ENCODE assay signal across 21 cellular contexts in genomic region chrX:47266643-47267042, GRCh38.
"Had no signal": no experiment of that assay in that cellular context is flagged by ENCODE, and none has a peak within 500 bp of the region (broad histone marks: within the 10 kb centered on the region; RNA-seq: fewer than 3 reads in every experiment).

No MANE protein-coding gene starts in this region.

- H3K4me3 ChIP-seq: esophagus muscularis mucosa, gastroesophageal sphincter, psoas muscle, right lobe of liver, tibial nerve, upper lobe of right lung, vagina had no signal

- DNase-seq: effector memory CD4-positive, alpha-beta T cell; foreskin fibroblast; glutamatergic neuron; islet precursor cell; mammary epithelial cell; naive thymus-derived CD4-positive, alpha-beta T cell; nephron progenitor cell; psoas muscle; retina; right lobe of liver; stimulated activated CD4-positive, alpha-beta T cell treated with anti-CD3 and anti-CD28 coated beads, Interleukin-4, amount 100 ng/mL, for 1 hour; stimulated activated CD8-positive, alpha-beta memory T cell treated with anti-CD3 and anti-CD28 coated beads, Interleukin-4, amount 100 ng/mL, for 48 hours; upper lobe of right lung had no signal

- H3K9me3 Mint-ChIP-seq: stimulated activated memory B cell treated with anti-CD40 and anti-IgM and Interleukin-4, amounts not matched to agents 10 μg/mL and 1 μg/mL and 100 μg/mL, for 72 hours; stimulated activated naive CD8-positive, alpha-beta T cell treated with anti-CD3 and anti-CD28 coated beads, Interleukin-15, Interleukin-2, amounts not matched to agents 100 ng/mL and 50 ng/mL, for 24 hours had no signal

- ATAC-seq: gastroesophageal sphincter; left lobe of liver; naive thymus-derived CD4-positive, alpha-beta T cell; psoas muscle; stimulated activated memory B cell treated with anti-CD40 and anti-IgM and Interleukin-4, amounts not matched to agents 10 μg/mL and 1 μg/mL and 100 μg/mL, for 72 hours; upper lobe of right lung had no signal

- H3K27ac ChIP-seq: esophagus muscularis mucosa, gastroesophageal sphincter, neutrophil, psoas muscle, right lobe of liver, upper lobe of right lung, vagina had no signal

- H3K9me3 ChIP-seq: esophagus muscularis mucosa, gastroesophageal sphincter, neutrophil, psoas muscle, right lobe of liver, tibial nerve, upper lobe of right lung, vagina had no signal

- H3K4me1 ChIP-seq: esophagus muscularis mucosa, gastroesophageal sphincter, psoas muscle, upper lobe of right lung, vagina had no signal

- H3K4me1 Mint-ChIP-seq: stimulated activated memory B cell treated with anti-CD40 and anti-IgM and Interleukin-4, amounts not matched to agents 10 μg/mL and 1 μg/mL and 100 μg/mL, for 72 hours had no signal

- H3K36me3 Mint-ChIP-seq: naive thymus-derived CD4-positive, alpha-beta T cell; stimulated activated memory B cell treated with anti-CD40 and anti-IgM and Interleukin-4, amounts not matched to agents 10 μg/mL and 1 μg/mL and 100 μg/mL, for 72 hours had no signal

- H3K27ac Mint-ChIP-seq: nephron progenitor cell; stimulated activated memory B cell treated with anti-CD40 and anti-IgM and Interleukin-4, amounts not matched to agents 10 μg/mL and 1 μg/mL and 100 μg/mL, for 72 hours; stimulated activated naive CD8-positive, alpha-beta T cell treated with anti-CD3 and anti-CD28 coated beads, Interleukin-15, Interleukin-2, amounts not matched to agents 100 ng/mL and 50 ng/mL, for 24 hours had no signal

- H3K36me3 ChIP-seq: esophagus muscularis mucosa, gastroesophageal sphincter, neutrophil, right lobe of liver, tibial nerve, upper lobe of right lung, vagina had no signal

- H3K27me3 ChIP-seq: esophagus muscularis mucosa, gastroesophageal sphincter, neutrophil, right lobe of liver, upper lobe of right lung, vagina had no signal

- H3K4me3 Mint-ChIP-seq: naive thymus-derived CD4-positive, alpha-beta T cell; nephron progenitor cell; stimulated activated memory B cell treated with anti-CD40 and anti-IgM and Interleukin-4, amounts not matched to agents 10 μg/mL and 1 μg/mL and 100 μg/mL, for 72 hours; stimulated activated naive CD8-positive, alpha-beta T cell treated with anti-CD3 and anti-CD28 coated beads, Interleukin-15, Interleukin-2, amounts not matched to agents 100 ng/mL and 50 ng/mL, for 24 hours had no signal

- H3K27me3 Mint-ChIP-seq: naive thymus-derived CD4-positive, alpha-beta T cell; stimulated activated memory B cell treated with anti-CD40 and anti-IgM and Interleukin-4, amounts not matched to agents 10 μg/mL and 1 μg/mL and 100 μg/mL, for 72 hours; stimulated activated naive CD8-positive, alpha-beta T cell treated with anti-CD3 and anti-CD28 coated beads, Interleukin-15, Interleukin-2, amounts not matched to agents 100 ng/mL and 50 ng/mL, for 24 hours had no signal
